ENCODE assay signal across 36 cellular contexts in the genomic region with DNA sequence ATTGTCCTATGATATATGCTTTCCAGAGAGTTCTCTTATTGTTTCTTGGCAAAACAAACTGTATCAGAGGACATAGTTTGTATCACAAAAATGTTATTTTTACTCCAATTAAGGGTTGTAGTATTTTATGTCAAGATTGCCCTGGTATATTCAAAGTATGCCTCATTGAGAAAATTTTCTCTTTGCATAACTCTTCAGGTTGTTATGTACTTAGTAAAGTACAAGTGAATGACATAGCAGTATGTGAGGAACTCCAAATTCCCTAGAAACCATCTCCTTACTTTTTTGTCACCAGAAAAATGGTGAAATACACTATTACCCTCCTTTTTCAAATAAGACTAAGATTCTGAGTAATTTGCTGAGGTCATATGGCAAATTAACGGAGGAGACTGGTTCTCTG.
"Had no signal": no experiment of that assay in that cellular context is flagged by ENCODE, and none has a peak within 500 bp of the region (broad histone marks: within the 10 kb centered on the region; RNA-seq: fewer than 3 reads in every experiment).

No MANE protein-coding gene starts in this region.

- H3K27ac Mint-ChIP-seq: activated naive CD4-positive, alpha-beta T cell treated with anti-CD3 and anti-CD28 coated beads for 36 hours; activated naive CD4-positive, alpha-beta T cell treated with anti-CD3 and anti-CD28 coated beads, Interleukin-2, amount 10 ng/mL, durations not matched to agents 7 days and 5 days; activated naive CD4-positive, alpha-beta T cell treated with anti-CD3 and anti-CD28 coated beads, Interleukin-2, amount 50 U/mL, for 24 hours; activated naive CD8-positive, alpha-beta T cell; activated naive CD8-positive, alpha-beta T cell treated with anti-CD3 and anti-CD28 coated beads for 36 hours; activated naive CD8-positive, alpha-beta T cell treated with anti-CD3 and anti-CD28 coated beads, Interleukin-2, amount 10 ng/mL, durations not matched to agents 7 days and 5 days; activated naive CD8-positive, alpha-beta T cell treated with anti-CD3 and anti-CD28 coated beads, Interleukin-2, amount 50 U/mL, for 24 hours; activated T-cell treated with anti-CD3 and anti-CD28 coated beads, Interleukin-2, amount 50 U/mL, for 24 hours; activated T-cell treated with anti-CD3 and anti-CD28 coated beads, Interleukin-2, amount 50 U/mL, for 72 hours; activated T-helper 1 cell treated with anti-CD3 and anti-CD28 coated beads, Interleukin-12 subunit alpha, Interleukin-12 subunit beta, Interleukin-2, Interleukin-4 antibody, amounts not matched to agents 30 ng/mL and 10 ng/mL and 1 ng/mL, durations not matched to agents 14 hours and 24 hours and 36 hours; activated T-helper 17 cell treated with anti-CD3 and anti-CD28 coated beads, Interleukin-2, amount 50 U/mL, for 72 hours; activated T-helper 2 cell treated with anti-CD3 and anti-CD28 coated beads, Interferon-gamma antibody, Interleukin-2, Interleukin-4, amounts not matched to agents 10 μg/mL and 5 μg/mL and 100 μg/mL, durations not matched to agents 14 hours and 24 hours and 36 hours; brain had no signal

- H3K9me3 Mint-ChIP-seq: activated naive CD4-positive, alpha-beta T cell treated with anti-CD3 and anti-CD28 coated beads for 36 hours; activated naive CD4-positive, alpha-beta T cell treated with anti-CD3 and anti-CD28 coated beads, Interleukin-2, amount 10 ng/mL, durations not matched to agents 7 days and 5 days; activated naive CD4-positive, alpha-beta T cell treated with anti-CD3 and anti-CD28 coated beads, Interleukin-2, amount 50 U/mL, for 24 hours; activated naive CD8-positive, alpha-beta T cell treated with anti-CD3 and anti-CD28 coated beads for 36 hours; activated naive CD8-positive, alpha-beta T cell treated with anti-CD3 and anti-CD28 coated beads, Interleukin-2, amount 10 ng/mL, durations not matched to agents 7 days and 5 days; activated naive CD8-positive, alpha-beta T cell treated with anti-CD3 and anti-CD28 coated beads, Interleukin-2, amount 50 U/mL, for 24 hours; activated T-cell treated with anti-CD3 and anti-CD28 coated beads, Interleukin-2, amount 50 U/mL, for 24 hours; activated T-cell treated with anti-CD3 and anti-CD28 coated beads, Interleukin-2, amount 50 U/mL, for 4 hours; activated T-cell treated with anti-CD3 and anti-CD28 coated beads, Interleukin-2, amount 50 U/mL, for 72 hours; activated T-helper 17 cell treated with anti-CD3 and anti-CD28 coated beads, Interleukin-2, amount 50 U/mL, for 72 hours; activated T-helper 2 cell treated with anti-CD3 and anti-CD28 coated beads, Interferon-gamma antibody, Interleukin-2, Interleukin-4, amounts not matched to agents 10 μg/mL and 5 μg/mL and 100 μg/mL, durations not matched to agents 14 hours and 24 hours and 36 hours; brain had no signal

- H3K36me3 ChIP-seq: adrenal gland, ascending aorta, brain microvascular endothelial cell, breast epithelium, cardiac muscle cell had no signal

- DNase-seq: activated effector memory CD4-positive, alpha-beta T cell treated with anti-CD3 and anti-CD28 coated beads, Interleukin-2, amount 50 U/mL, for 16 hours; activated effector memory CD4-positive, alpha-beta T cell treated with Interleukin-2 at 50 U/mL for 16 hours; activated gamma-delta T cell; activated gamma-delta T cell treated with Interleukin-2 at 50 U/mL for 16 hours; activated naive CD4-positive, alpha-beta T cell; activated naive CD4-positive, alpha-beta T cell treated with anti-CD3 and anti-CD28 coated beads for 36 hours; activated naive CD4-positive, alpha-beta T cell treated with anti-CD3 and anti-CD28 coated beads, Interleukin-2, amount 10 ng/mL, durations not matched to agents 7 days and 5 days; activated naive CD4-positive, alpha-beta T cell treated with anti-CD3 and anti-CD28 coated beads, Interleukin-2, amount 50 U/mL, for 16 hours; activated naive CD4-positive, alpha-beta T cell treated with Interleukin-2 at 50 U/mL for 16 hours; activated naive CD8-positive, alpha-beta T cell treated with anti-CD3 and anti-CD28 coated beads for 36 hours; activated naive CD8-positive, alpha-beta T cell treated with anti-CD3 and anti-CD28 coated beads, Interleukin-2, amount 10 ng/mL, durations not matched to agents 7 days and 5 days; activated naive CD8-positive, alpha-beta T cell treated with anti-CD3 and anti-CD28 coated beads, Interleukin-2, amount 50 U/mL, for 24 hours; activated T-cell treated with anti-CD3 and anti-CD28 coated beads, Interleukin-2, amount 50 U/mL, for 1 hour; activated T-cell treated with anti-CD3 and anti-CD28 coated beads, Interleukin-2, amount 50 U/mL, for 24 hours; activated T-cell treated with anti-CD3 and anti-CD28 coated beads, Interleukin-2, amount 50 U/mL, for 4 hours; activated T-cell treated with anti-CD3 and anti-CD28 coated beads, Interleukin-2, amount 50 U/mL, for 48 hours; activated T-cell treated with anti-CD3 and anti-CD28 coated beads, Interleukin-2, amount 50 U/mL, for 72 hours; adrenal gland; amniotic stem cell; amygdala; anterior cingulate cortex; aorta; body of pancreas; brain microvascular endothelial cell; caudate nucleus; central memory CD4-positive, alpha-beta T cell; cerebellar nuclear complex had no signal

- H3K27ac ChIP-seq: adrenal gland, ascending aorta, body of pancreas, brain microvascular endothelial cell, breast epithelium, cardiac muscle cell had no signal

- H3K9me3 ChIP-seq: adrenal gland, ascending aorta, body of pancreas, breast epithelium had no signal

- H3K4me1 ChIP-seq: adrenal gland, body of pancreas, breast epithelium had no signal

- ATAC-seq: activated naive CD8-positive, alpha-beta T cell treated with anti-CD3 and anti-CD28 coated beads, Interleukin-2, amount 50 U/mL, for 24 hours; activated T-cell treated with anti-CD3 and anti-CD28 coated beads, Interleukin-2, amount 50 U/mL, for 4 hours; activated T-cell treated with anti-CD3 and anti-CD28 coated beads, Interleukin-2, amount 50 U/mL, for 72 hours; activated T-helper 17 cell treated with anti-CD3 and anti-CD28 coated beads, Interleukin-2, amount 50 U/mL, for 72 hours; body of pancreas had no signal

- H3K36me3 Mint-ChIP-seq: activated naive CD4-positive, alpha-beta T cell treated with anti-CD3 and anti-CD28 coated beads, Interleukin-2, amount 10 ng/mL, durations not matched to agents 7 days and 5 days; activated naive CD4-positive, alpha-beta T cell treated with anti-CD3 and anti-CD28 coated beads, Interleukin-2, amount 50 U/mL, for 24 hours; activated naive CD8-positive, alpha-beta T cell; activated naive CD8-positive, alpha-beta T cell treated with anti-CD3 and anti-CD28 coated beads for 36 hours; activated naive CD8-positive, alpha-beta T cell treated with anti-CD3 and anti-CD28 coated beads, Interleukin-2, amount 10 ng/mL, durations not matched to agents 7 days and 5 days; brain had no signal

- H3K27me3 ChIP-seq: adrenal gland, ascending aorta, body of pancreas, brain microvascular endothelial cell, breast epithelium, cardiac muscle cell had no signal

- H3K4me3 ChIP-seq: adrenal gland, ascending aorta, body of pancreas, breast epithelium, cardiac muscle cell had no signal
